Comparison of ENCODE assay signal across 8 cellular contexts in genomic region chr11:102345923-102346322, GRCh38. TPM values are rescaled to one million over a fixed set of nuclear protein-coding genes. Genes with fewer than 3 reads are reported as not detected.
A peak's percentile ranks its signal among the peaks of the same experiment; 100 is the strongest.
DNase-seq lines count a peak whose midpoint lies in the region; ATAC-seq, FAIRE-seq and TF ChIP-seq lines count a peak whose summit lies in the region.

No MANE protein-coding gene starts in this region.

- TF ChIP-seq CTCF in NB4 (IDR thresholded peaks at IDR 0.05; ENCODE audit: low read depth, low read length) (no peak), mammary epithelial cell (conservative IDR thresholded peaks at IDR 0.05 in 1 of 2, IDR thresholded peaks at IDR 0.05 in 1 of 2; ENCODE audit: extremely low read depth in 1 of 2, insufficient read depth in 1 of 2, low read depth in 1 of 2, low read length in 2 of 2) (no peak), D721Med (IDR thresholded peaks at IDR 0.05; ENCODE audit: insufficient read depth, missing control alignments) (no peak)

- H4K5ac ChIP-seq in mesendoderm (ENCODE audit: low read length), result no peak overlapping the region

- H3K4ac ChIP-seq in mesendoderm (ENCODE audit: low read depth, low read length), result no peak overlapping the region

- WGBS in mammary epithelial cell (ENCODE audit: low coverage, missing lambda C conversion rate), result 0% methylated on average over 8 of the region's 8 CpGs
- WGBS in mesendoderm (ENCODE audit: extremely low coverage, insufficient coverage, low lambda C conversion rate), result no CpG with 5 or more reads among the region's 8 CpGs

- H2AK5ac ChIP-seq in mesendoderm (ENCODE audit: low read length), result no peak overlapping the region

- no peaks in the 10 kb centered on the region for H3K9me3 ChIP-seq in mammary epithelial cell (replicated peaks; ENCODE audit: insufficient read depth, low read length)

- H3K27me3 ChIP-seq in mammary epithelial cell (ENCODE audit: insufficient read depth, low read length) (no peaks in the 10 kb centered on the region), mesendoderm (ENCODE audit: insufficient read depth, low read length, poor library complexity) (no peaks in the 10 kb centered on the region)

- H2BK15ac ChIP-seq in mesendoderm (replicated peaks; ENCODE audit: low read depth), result no peak overlapping the region

- peaks cover 3% of the 10 kb centered on the region for H3K79me1 ChIP-seq in mesendoderm (ENCODE audit: low read length)

- H3K27ac ChIP-seq in mammary epithelial cell (ENCODE audit: insufficient read depth, low read depth, low read length) (peak overlapping the region; percentile 88), mesendoderm (ENCODE audit: low read depth, low read length) (no peak overlapping the region)

- no TSS peak for BruUV-seq in mammary epithelial cell (replicated peaks; lab: Mats Ljungman, UMichigan)

- CTCF ChIA-PET in mammary epithelial cell (lab: Charles Lee; ENCODE audit: low non-redundant PET), result no interaction called here

- H3K36me3 ChIP-seq in mammary epithelial cell (ENCODE audit: insufficient read depth, low read length) (peaks cover 3% of the 10 kb centered on the region), mesendoderm (ENCODE audit: control insufficient read depth, insufficient read depth, low read length) (no peaks in the 10 kb centered on the region)

- H3K4me3 ChIP-seq in NB4 (ENCODE audit: low read depth, low read length) (peak overlapping the region; percentile 90), mammary epithelial cell (replicated peaks in 1 of 3; ENCODE audit: insufficient read depth in 1 of 3, low read depth in 2 of 3, low read length in 3 of 3) (peak overlapping the region; percentile 65 to 81 (median 80)), mesendoderm (ENCODE audit: low read length) (no peak overlapping the region)

- in situ Hi-C loops in mammary epithelial cell (cut with MboI; ENCODE audit: low sequenced_read_pairs in 2 of 2), result loop anchor here in 1 of 2 donors (10.0 kb wide), 1 partner anchor 51 kb away; no protein-coding TSS in a partner anchor

- peak overlapping the region; percentile 68 for H3K18ac ChIP-seq in mesendoderm (ENCODE audit: low read length)

- H3K4me1 ChIP-seq in mammary epithelial cell (ENCODE audit: insufficient read depth, low read length) (peaks cover 24% of the 10 kb centered on the region), mesendoderm (ENCODE audit: control insufficient read depth, low read depth, low read length) (peaks cover 2% of the 10 kb centered on the region)

- no peaks in the 10 kb centered on the region for H4K20me1 ChIP-seq in mammary epithelial cell (ENCODE audit: insufficient read depth, low read length)

- peak overlapping the region; percentile 41 for H2AFZ ChIP-seq in mammary epithelial cell (ENCODE audit: low read depth, low read length)

- no peak overlapping the region for H3K56ac ChIP-seq in mesendoderm (ENCODE audit: low read length)

- peak overlapping the region; percentile 99 for H3K9ac ChIP-seq in mammary epithelial cell (ENCODE audit: insufficient read depth, low read length)
- no peak overlapping the region for H3K9ac ChIP-seq in mesendoderm (ENCODE audit: low read length)

- dilution Hi-C loops in mammary epithelial cell (cut with HindIII; ENCODE audit: low sequenced_read_pairs), result loop anchor here (5.0 kb wide), 1 partner anchor 44 kb away; no protein-coding TSS in a partner anchor

- intact Hi-C loops in mammary epithelial cell (cut with micrococcal nuclease), result loop anchor here (1.0 to 5.0 kb wide), 2 partner anchors 52 to 234 kb away; partner anchors contain the start of gene YAP1

- TF ChIP-seq POLR2A in NB4 (IDR thresholded peaks at IDR 0.05; ENCODE audit: extremely low read depth, insufficient read length), result no peak

- H2BK5ac ChIP-seq in mesendoderm (ENCODE audit: low read length), result no peak overlapping the region

- H3K79me2 ChIP-seq in mammary epithelial cell (ENCODE audit: insufficient read depth, low read length) (peaks cover 38% of the 10 kb centered on the region), mesendoderm (ENCODE audit: control insufficient read depth, insufficient read depth, low read length) (peaks cover 15% of the 10 kb centered on the region)

- H3K4me2 ChIP-seq in mammary epithelial cell (ENCODE audit: insufficient read depth, low read depth, low read length), result peak overlapping the region; percentile 82
- H3K4me2 ChIP-seq in mesendoderm (ENCODE audit: low read length), result no peak overlapping the region

- no peak overlapping the region for H3K23ac ChIP-seq in mesendoderm (ENCODE audit: low read length)

- H2BK120ac ChIP-seq in mesendoderm (ENCODE audit: low read depth, low read length), result no peak overlapping the region

- no peak for FAIRE-seq in D721Med (lab: Jason Lieb, UNC)

- no peak for ATAC-seq in HG03439 (IDR thresholded peaks at IDR 0.05; ENCODE audit: unreplicated experiment)

- no peak overlapping the region for H4K8ac ChIP-seq in mesendoderm (ENCODE audit: low read depth, low read length)

- DNase-seq in GM03348 (ENCODE audit: low spot score), result peak; percentile 13
- DNase-seq in NB4 (ENCODE audit: low read depth), result no peak
- peak; percentile 88 for DNase-seq in mammary epithelial cell
- peak; percentile 44 for DNase-seq in mesendoderm
- DNase-seq in D721Med (ENCODE audit: insufficient read length, low spot score), result no peak
- DNase-seq in NCI-H2029 (lab: John Stamatoyannopoulos, UW), result no peak
- no peak for DNase-seq in Kasumi-1 (lab: John Stamatoyannopoulos, UW)

RNA-seq across cellular contexts. Expression of gene BIRC2, which starts 1.1 kb away (rescaled TPM):
- total RNA-seq in mammary epithelial cell, result 10 to 100 TPM; 59.4 to 78.2 TPM
- polyA plus RNA-seq in mammary epithelial cell, result 23.6 TPM
- 20.2 TPM for polyA minus RNA-seq in mammary epithelial cell
- polyA plus RNA-seq in mesendoderm (2013, experiment 1 of 2), result 24.1 TPM
- 23.9 TPM for polyA plus RNA-seq in mesendoderm (2013, experiment 2 of 2)

RNA-seq across cellular contexts. Expression of gene BIRC3, which starts 28.6 kb away (rescaled TPM):
- total RNA-seq in mammary epithelial cell, result 10 to 100 TPM in 1 of 2 donors, under 1 TPM in 1; 0.83 to 17.5 TPM
- 1.00 TPM for polyA plus RNA-seq in mammary epithelial cell
- polyA minus RNA-seq in mammary epithelial cell, result 1.7 TPM
- 0.06 TPM for polyA plus RNA-seq in mesendoderm (2013, experiment 1 of 2)
- polyA plus RNA-seq in mesendoderm (2013, experiment 2 of 2), result 0.06 TPM

Comparison
In these comparisons a context has a peak if more than half of its experiments do, and no peak if none do; other contexts are left out.
1. DNase-seq: peak in GM03348 (single experiment), mammary epithelial cell (single experiment) and mesendoderm (single experiment); none in NB4 (single experiment), D721Med (single experiment), NCI-H2029 (single experiment) and Kasumi-1 (0 of 2).